1 cellular context compared by ENCODE assay signal in genomic region chr6:129700666-129701065, GRCh38.
TF ChIP-seq lines count a peak whose summit lies in the region.

No MANE protein-coding gene starts in this region.

TF ChIP-seq in K562, 482 proteins besides CTCF, POLR2A, EP300 and RAD21 (continued from another document):
- no peak for TF ChIP-seq GTF2B (IDR thresholded peaks at IDR 0.05; ENCODE audit: extremely low read depth, insufficient read length)
- no peak for TF ChIP-seq XRCC3 (IDR thresholded peaks at IDR 0.05)
- TF ChIP-seq SMAD3 (CRISPR knock-in tag; conservative IDR thresholded peaks at IDR 0.05) = no peak
- TF ChIP-seq LEF1 (IDR thresholded peaks at IDR 0.05) = no peak
- no peak for TF ChIP-seq ZNF165 (CRISPR knock-in tag; IDR thresholded peaks at IDR 0.05; ENCODE audit: borderline replicate concordance)
- no peak for TF ChIP-seq MECOM (CRISPR knock-in tag; IDR thresholded peaks at IDR 0.05)
- TF ChIP-seq SUPT5H (IDR thresholded peaks at IDR 0.05) = no peak
- no peak for TF ChIP-seq ZNF316 (IDR thresholded peaks at IDR 0.05)
- no peak for TF ChIP-seq MYC (IDR thresholded peaks at IDR 0.05; ENCODE audit: low read depth, low read length)
- no peak for TF ChIP-seq MYC (CRISPR knock-in tag; IDR thresholded peaks at IDR 0.05; ENCODE audit: borderline replicate concordance, low read depth)
- TF ChIP-seq KDM1A (IDR thresholded peaks at IDR 0.05) = 0 out of 4 replicates have a peak, but pooled peaks of 1 of the 2 experiments have one; percentile 13
- no peak for TF ChIP-seq TCF7 (IDR thresholded peaks at IDR 0.05; ENCODE audit: borderline replicate concordance)
- no peak for TF ChIP-seq ATF4 (CRISPR knock-in tag; IDR thresholded peaks at IDR 0.05)
